34 cellular contexts compared by ENCODE assay signal in genomic region chr1:158398818-158399502, GRCh38. TPM values are rescaled to one million over a fixed set of nuclear protein-coding genes. Genes with fewer than 3 reads are reported as not detected.
"Had no signal": no experiment of that assay in that cellular context is flagged by ENCODE, and none has a peak within 500 bp of the region (broad histone marks: within the 10 kb centered on the region; RNA-seq: fewer than 3 reads in every experiment).

A gene with protein sequence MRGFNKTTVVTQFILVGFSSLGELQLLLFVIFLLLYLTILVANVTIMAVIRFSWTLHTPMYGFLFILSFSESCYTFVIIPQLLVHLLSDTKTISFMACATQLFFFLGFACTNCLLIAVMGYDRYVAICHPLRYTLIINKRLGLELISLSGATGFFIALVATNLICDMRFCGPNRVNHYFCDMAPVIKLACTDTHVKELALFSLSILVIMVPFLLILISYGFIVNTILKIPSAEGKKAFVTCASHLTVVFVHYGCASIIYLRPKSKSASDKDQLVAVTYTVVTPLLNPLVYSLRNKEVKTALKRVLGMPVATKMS (minus strand): TSS chr1:158399466. CDS start chr1:158399466, 0 bp downstream.

- H3K27me3 ChIP-seq: ovary, right lobe of liver, suprapubic skin, tibial nerve had no signal

- H3K9me3 ChIP-seq: ovary, right lobe of liver, suprapubic skin, tibial nerve had no signal

- H3K4me1 ChIP-seq: right lobe of liver, suprapubic skin, tibial nerve had no signal

- H3K27ac ChIP-seq: ovary, right lobe of liver, skin epidermis, suprapubic skin, tibial nerve had no signal

- H3K4me1 Mint-ChIP-seq: activated CD4-positive, alpha-beta memory T cell treated with anti-CD3 and anti-CD28 coated beads, Interleukin-2, amount 10 ng/mL, durations not matched to agents 7 days and 5 days; activated naive CD4-positive, alpha-beta T cell treated with anti-CD3 and anti-CD28 coated beads, Interleukin-2, amount 10 ng/mL, durations not matched to agents 7 days and 5 days; central memory CD8-positive, alpha-beta T cell; endodermal cell; nephron progenitor cell had no signal

- H3K4me3 ChIP-seq: ovary, right lobe of liver, skin epidermis, suprapubic skin, tibial nerve had no signal

- DNase-seq: activated CD4-positive, alpha-beta memory T cell treated with anti-CD3 and anti-CD28 coated beads, Interleukin-2, amount 10 ng/mL, durations not matched to agents 7 days and 5 days; activated CD4-positive, alpha-beta T cell treated with anti-CD3 and anti-CD28 coated beads for 1 hour; activated CD4-positive, alpha-beta T cell treated with anti-CD3 and anti-CD28 coated beads, Interleukin-2, amount 10 ng/mL, durations not matched to agents 7 days and 5 days; activated gamma-delta T cell; activated naive CD4-positive, alpha-beta T cell treated with anti-CD3 and anti-CD28 coated beads, Interleukin-2, amount 10 ng/mL, durations not matched to agents 7 days and 5 days; anterior cingulate cortex; endodermal cell; foreskin fibroblast; head of caudate nucleus; hippocampal formation; left cardiac atrium; left ventricle myocardium superior; naive B cell; nephron progenitor cell; ovary; right lobe of liver; stimulated activated CD4-positive, alpha-beta T cell treated with anti-CD3 and anti-CD28 coated beads, Interleukin-4, amount 100 ng/mL, for 24 hours; SW 1271; T1000 had no signal

- H3K9me3 Mint-ChIP-seq: activated CD4-positive, alpha-beta memory T cell treated with anti-CD3 and anti-CD28 coated beads, Interleukin-2, amount 10 ng/mL, durations not matched to agents 7 days and 5 days; activated CD4-positive, alpha-beta T cell treated with anti-CD3 and anti-CD28 coated beads, Interleukin-2, amount 10 ng/mL, durations not matched to agents 7 days and 5 days; activated naive CD4-positive, alpha-beta T cell treated with anti-CD3 and anti-CD28 coated beads, Interleukin-2, amount 10 ng/mL, durations not matched to agents 7 days and 5 days; central memory CD8-positive, alpha-beta T cell; dendritic cell treated with granulocyte-macrophage colony-stimulating factor and Interleukin-4, amounts not matched to agents 40 ng/mL and 50 ng/mL, for 4 days; endodermal cell; nephron progenitor cell; stimulated activated memory B cell treated with anti-CD40 and anti-IgM and Interleukin-4, amounts not matched to agents 10 μg/mL and 1 μg/mL and 100 μg/mL, for 72 hours; T-helper 1 cell treated with Interleukin-12 subunit alpha and Interleukin-12 subunit beta and Interleukin-4 antibody, amounts not matched to agents 30 μg/mL and 1 μg/mL, for 36 hours had no signal

- H3K36me3 Mint-ChIP-seq: activated naive CD4-positive, alpha-beta T cell treated with anti-CD3 and anti-CD28 coated beads, Interleukin-2, amount 10 ng/mL, durations not matched to agents 7 days and 5 days; naive B cell; stimulated activated memory B cell treated with anti-CD40 and anti-IgM and Interleukin-4, amounts not matched to agents 10 μg/mL and 1 μg/mL and 100 μg/mL, for 72 hours had no signal

- H3K27me3 Mint-ChIP-seq: stimulated activated memory B cell treated with anti-CD40 and anti-IgM and Interleukin-4, amounts not matched to agents 10 μg/mL and 1 μg/mL and 100 μg/mL, for 72 hours had no signal

- H3K36me3 ChIP-seq: ovary, right lobe of liver, suprapubic skin, tibial nerve had no signal

- H3K4me3 Mint-ChIP-seq: activated CD4-positive, alpha-beta memory T cell treated with anti-CD3 and anti-CD28 coated beads, Interleukin-2, amount 10 ng/mL, durations not matched to agents 7 days and 5 days; activated CD4-positive, alpha-beta T cell treated with anti-CD3 and anti-CD28 coated beads, Interleukin-2, amount 10 ng/mL, durations not matched to agents 7 days and 5 days; activated naive CD4-positive, alpha-beta T cell treated with anti-CD3 and anti-CD28 coated beads, Interleukin-2, amount 10 ng/mL, durations not matched to agents 7 days and 5 days; central memory CD8-positive, alpha-beta T cell; dendritic cell treated with granulocyte-macrophage colony-stimulating factor and Interleukin-4, amounts not matched to agents 40 ng/mL and 50 ng/mL, for 4 days; endodermal cell; naive B cell; nephron progenitor cell; stimulated activated memory B cell treated with anti-CD40 and anti-IgM and Interleukin-4, amounts not matched to agents 10 μg/mL and 1 μg/mL and 100 μg/mL, for 72 hours; T-helper 1 cell treated with Interleukin-12 subunit alpha and Interleukin-12 subunit beta and Interleukin-4 antibody, amounts not matched to agents 30 μg/mL and 1 μg/mL, for 36 hours had no signal

- ATAC-seq: esophagus mucosa, left cardiac atrium, left ventricle myocardium superior, right lobe of liver had no signal

- H3K27ac Mint-ChIP-seq: activated CD4-positive, alpha-beta memory T cell treated with anti-CD3 and anti-CD28 coated beads, Interleukin-2, amount 10 ng/mL, durations not matched to agents 7 days and 5 days; activated CD4-positive, alpha-beta T cell treated with anti-CD3 and anti-CD28 coated beads, Interleukin-2, amount 10 ng/mL, durations not matched to agents 7 days and 5 days; activated naive CD4-positive, alpha-beta T cell treated with anti-CD3 and anti-CD28 coated beads, Interleukin-2, amount 10 ng/mL, durations not matched to agents 7 days and 5 days; dendritic cell treated with granulocyte-macrophage colony-stimulating factor and Interleukin-4, amounts not matched to agents 40 ng/mL and 50 ng/mL, for 4 days; endodermal cell; nephron progenitor cell; progenitor cell of endocrine pancreas; stimulated activated memory B cell treated with anti-CD40 and anti-IgM and Interleukin-4, amounts not matched to agents 10 μg/mL and 1 μg/mL and 100 μg/mL, for 72 hours; T-helper 1 cell treated with Interleukin-12 subunit alpha and Interleukin-12 subunit beta and Interleukin-4 antibody, amounts not matched to agents 30 μg/mL and 1 μg/mL, for 36 hours had no signal

RNA-seq across cellular contexts. Expression of the gene that starts here (rescaled TPM):
- total RNA-seq: activated CD4-positive, alpha-beta memory T cell treated with anti-CD3 and anti-CD28 coated beads, Interleukin-2, amount 10 ng/mL, durations not matched to agents 7 days and 5 days; activated CD4-positive, alpha-beta T cell treated with anti-CD3 and anti-CD28 coated beads, Interleukin-2, amount 10 ng/mL, durations not matched to agents 7 days and 5 days; bronchial epithelial cell; endodermal cell; esophagus mucosa; left cardiac atrium; left ventricle myocardium superior; lung microvascular endothelial cell; mucosa of gallbladder; ovary; progenitor cell of endocrine pancreas; renal cortical epithelial cell; right lobe of liver; suprapubic skin; tibial nerve; urinary bladder had no signal
- polyA plus RNA-seq: keratinocyte, ovary, urinary bladder had no signal
